In genomic region chr2:216082388-216082733, GRCh38 we compare ENCODE assay signal across 8 cellular contexts. TPM values are rescaled to one million over a fixed set of nuclear protein-coding genes. Genes with fewer than 3 reads are reported as not detected.
DNase-seq lines count a peak whose midpoint lies in the region; ATAC-seq and TF ChIP-seq lines count a peak whose summit lies in the region.

No MANE protein-coding gene starts in this region.

- no peak for TF ChIP-seq RAD21 in IMR-90 (IDR thresholded peaks at IDR 0.05; ENCODE audit: low read length)

- peak overlapping the region; percentile 77 for H3K4me2 ChIP-seq in IMR-90 (ENCODE audit: low read depth, low read length)

- no peak overlapping the region for H2BK15ac ChIP-seq in IMR-90 (ENCODE audit: low read depth, low read length)

- in situ Hi-C loops in IMR-90 (cut with MboI; ENCODE audit: low sequenced_read_pairs): no loop called here

- H3K27ac ChIP-seq in IMR-90 (ENCODE audit: insufficient read depth, low read length): no peak overlapping the region
- no peak overlapping the region for H3K27ac ChIP-seq in mucosa of rectum (ENCODE audit: low read depth in 2 of 2, low read length in 2 of 2)

- dilution Hi-C loops in IMR-90 (cut with HindIII; ENCODE audit: low sequenced_read_pairs, unreplicated experiment): no loop called here

- H2AFZ ChIP-seq in IMR-90 (replicated peaks; ENCODE audit: low read length, poor library complexity): peak overlapping the region; percentile 100

- DNase-seq in BJ (ENCODE audit: low read depth) (no peak), IMR-90 (no peak), mucosa of descending colon (no peak), EL (no peak)

- intact Hi-C loops in IMR-90 (cut with micrococcal nuclease): no loop called here
- intact Hi-C loops in mucosa of descending colon (cut with DNase I, micrococcal nuclease): no loop called here

- H2BK20ac ChIP-seq in IMR-90 (ENCODE audit: low read depth, low read length): no peak overlapping the region

- 0 out of 2 replicates have a peak overlapping the region, but pooled peaks have one; percentile 16 for H3K4ac ChIP-seq in IMR-90 (ENCODE audit: low read depth, low read length)

- TF ChIP-seq CTCF in BJ (IDR thresholded peaks at IDR 0.05; ENCODE audit: insufficient read depth, low read depth, low read length): no peak
- TF ChIP-seq CTCF in IMR-90 (conservative IDR thresholded peaks at IDR 0.05; ENCODE audit: low read depth, low read length): no peak
- no peak for TF ChIP-seq CTCF in brain (conservative IDR thresholded peaks at IDR 0.05)
- TF ChIP-seq CTCF in mucosa of descending colon (IDR thresholded peaks at IDR 0.05): no peak

- H2AK5ac ChIP-seq in IMR-90 (ENCODE audit: low read depth, low read length): no peak overlapping the region

- H3K4me1 Mint-ChIP-seq in brain: peaks cover 86% of the 10 kb centered on the region

- BruUV-seq in IMR-90 (replicated peaks; lab: Mats Ljungman, UMichigan): no TSS peak

- no peak overlapping the region for H4K91ac ChIP-seq in IMR-90 (ENCODE audit: insufficient read depth, low read depth, low read length)

- H3K36me3 Mint-ChIP-seq in brain: peaks cover 16% of the 10 kb centered on the region

- peak overlapping the region; percentile 92 to 99 (median 97) for H3K4me3 Mint-ChIP-seq in brain

- H3K4me3 ChIP-seq in BJ (ENCODE audit: low read depth, low read length) (peak overlapping the region; percentile 61; the same call in 1 of the 2 replicates), IMR-90 (ENCODE audit: insufficient read depth, low read depth, low read length) (peak overlapping the region; percentile 95), mucosa of rectum (ENCODE audit: low read length in 2 of 2) (peak overlapping the region; percentile 87 to 96), mucosa of descending colon (no peak overlapping the region)

- no peak overlapping the region for H2BK5ac ChIP-seq in IMR-90 (ENCODE audit: low read depth, low read length, poor library complexity, severe bottlenecking)

- H4K5ac ChIP-seq in IMR-90 (ENCODE audit: low read depth, low read length): no peak overlapping the region

- peaks cover 15% of the 10 kb centered on the region for H3K27me3 Mint-ChIP-seq in brain

- 0 out of 2 replicates have a peak overlapping the region, but pooled peaks have one; percentile 22 for H3K14ac ChIP-seq in IMR-90 (replicated peaks; ENCODE audit: low read depth, low read length)

- H3K79me1 ChIP-seq in IMR-90 (ENCODE audit: low read depth in 1 of 2, low read length in 2 of 2): peaks cover 3 to 16% of the 10 kb centered on the region in 2 experiments; a peak in 3 of 4 replicates

- TF ChIP-seq POLR2A in IMR-90 (IDR thresholded peaks at IDR 0.05; ENCODE audit: low read depth, low read length): no peak

- H3K9ac ChIP-seq in IMR-90 (ENCODE audit: low read depth, low read length): no peak overlapping the region
- peak overlapping the region; percentile 59 to 68 for H3K9ac ChIP-seq in mucosa of rectum (ENCODE audit: low read depth in 1 of 2, low read length in 2 of 2)

- no peak overlapping the region for H3K56ac ChIP-seq in IMR-90 (ENCODE audit: extremely low read depth, insufficient read depth, low read length)

- no peaks in the 10 kb centered on the region for H3K27me3 ChIP-seq in BJ (ENCODE audit: control insufficient read depth, insufficient read depth, low read length)
- no peaks in the 10 kb centered on the region for H3K27me3 ChIP-seq in IMR-90 (ENCODE audit: control insufficient read depth, insufficient read depth, low read length)
- H3K27me3 ChIP-seq in mucosa of rectum (ENCODE audit: control insufficient read depth in 2 of 2, insufficient read depth in 2 of 2, low read length in 2 of 2): no peaks in the 10 kb centered on the region

- no CpG with 5 or more reads among the region's 7 CpGs for WGBS in IMR-90 (ENCODE audit: extremely low coverage in 2 of 2, insufficient read length in 1 of 2), 2 experiments

- H3K18ac ChIP-seq in IMR-90 (ENCODE audit: low read depth, low read length): no peak overlapping the region

- no peaks in the 10 kb centered on the region for H4K20me1 ChIP-seq in IMR-90 (ENCODE audit: insufficient read depth, low read length)

- no peaks in the 10 kb centered on the region for H3K9me3 ChIP-seq in IMR-90 (ENCODE audit: control insufficient read depth, insufficient read depth, low read length)
- H3K9me3 ChIP-seq in mucosa of rectum (ENCODE audit: control insufficient read depth in 2 of 2, low read length in 2 of 2): no peaks in the 10 kb centered on the region
- H3K9me3 ChIP-seq in mucosa of descending colon: no peaks in the 10 kb centered on the region

- POLR2A ChIA-PET in BJ (lab: Charles Lee) (interaction anchor here (0.6 kb wide), 1 partner anchor 254 kb away, joined by 5 read pairs; no protein-coding TSS in a partner anchor), IMR-90 (lab: Charles Lee; ENCODE audit: unreplicated experiment) (no interaction called here)

- no peaks in the 10 kb centered on the region for H3K36me3 ChIP-seq in BJ (ENCODE audit: control insufficient read depth, insufficient read depth, low read length)
- no peaks in the 10 kb centered on the region for H3K36me3 ChIP-seq in IMR-90 (ENCODE audit: control insufficient read depth, insufficient read depth, low read length)
- no peaks in the 10 kb centered on the region for H3K36me3 ChIP-seq in mucosa of rectum (ENCODE audit: control insufficient read depth in 2 of 2, insufficient read depth in 2 of 2, low read length in 2 of 2)
- no peaks in the 10 kb centered on the region for H3K36me3 ChIP-seq in mucosa of descending colon (ENCODE audit: low read depth)

- H2AK9ac ChIP-seq in IMR-90 (replicated peaks; ENCODE audit: low read depth, low read length, poor library complexity): peak overlapping the region; percentile 12

- H4K8ac ChIP-seq in IMR-90 (ENCODE audit: low read depth in 2 of 2, low read length in 2 of 2): peak overlapping the region in 1 of 2 experiments; percentile 38; a peak in 1 of 4 replicates

- H3K4me1 ChIP-seq in IMR-90 (ENCODE audit: control insufficient read depth, insufficient read depth, low read length) (0 out of 2 replicates have a peak, but pooled peaks cover 2% of the 10 kb centered on the region), mucosa of rectum (ENCODE audit: control insufficient read depth in 2 of 2, insufficient read depth in 2 of 2, low read length in 2 of 2) (peaks cover 11% of the 10 kb centered on the region in 2 donors), mucosa of descending colon (ENCODE audit: low read depth) (peaks cover 10% of the 10 kb centered on the region)

- H3K9me1 ChIP-seq in IMR-90 (ENCODE audit: insufficient read depth, low read length): peaks cover 11% of the 10 kb centered on the region

- peak overlapping the region; percentile 35 for H3K23ac ChIP-seq in IMR-90 (ENCODE audit: low read depth, low read length)

- ATAC-seq in IMR-90 (ENCODE audit: low read depth) (no peak), mucosa of descending colon (no peak), GM19351 (IDR thresholded peaks at IDR 0.05; ENCODE audit: unreplicated experiment) (no peak), HG03432 (IDR thresholded peaks at IDR 0.05; ENCODE audit: unreplicated experiment) (no peak)

- no peak overlapping the region for H2BK120ac ChIP-seq in IMR-90 (ENCODE audit: low read depth, low read length)

- H3K9me3 Mint-ChIP-seq in brain: no peaks in the 10 kb centered on the region

- CTCF ChIA-PET in BJ (lab: Yijun Ruan, JAX): no interaction called here
- CTCF ChIA-PET in IMR-90 (lab: Yijun Ruan, JAX): interaction anchor here (0.6 to 1.3 kb wide), 2 partner anchors 22 to 60 kb away, joined by 3 to 4 read pairs; no protein-coding TSS in a partner anchor

- peak overlapping the region; percentile 97 to 99 (median 99) for H3K27ac Mint-ChIP-seq in brain

TF ChIP-seq in IMR-90, 13 proteins besides CTCF, POLR2A, EP300 and RAD21 (continues in another document):
- TF ChIP-seq SMC3 (IDR thresholded peaks at IDR 0.05; ENCODE audit: low read depth, low read length) (no peak), RFX5 (IDR thresholded peaks at IDR 0.05; ENCODE audit: low read depth, low read length) (no peak), MAFK (IDR thresholded peaks at IDR 0.05; ENCODE audit: low read depth, low read length) (no peak), CEBPB (IDR thresholded peaks at IDR 0.05; ENCODE audit: low read depth, low read length) (no peak), RCOR1 (IDR thresholded peaks at IDR 0.05; ENCODE audit: insufficient replicate concordance, low read length) (no peak)
- TF ChIP-seq, protein P1, sequence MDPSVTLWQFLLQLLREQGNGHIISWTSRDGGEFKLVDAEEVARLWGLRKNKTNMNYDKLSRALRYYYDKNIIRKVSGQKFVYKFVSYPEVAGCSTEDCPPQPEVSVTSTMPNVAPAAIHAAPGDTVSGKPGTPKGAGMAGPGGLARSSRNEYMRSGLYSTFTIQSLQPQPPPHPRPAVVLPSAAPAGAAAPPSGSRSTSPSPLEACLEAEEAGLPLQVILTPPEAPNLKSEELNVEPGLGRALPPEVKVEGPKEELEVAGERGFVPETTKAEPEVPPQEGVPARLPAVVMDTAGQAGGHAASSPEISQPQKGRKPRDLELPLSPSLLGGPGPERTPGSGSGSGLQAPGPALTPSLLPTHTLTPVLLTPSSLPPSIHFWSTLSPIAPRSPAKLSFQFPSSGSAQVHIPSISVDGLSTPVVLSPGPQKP (IDR thresholded peaks at IDR 0.05; ENCODE audit: borderline replicate concordance, low read depth, low read length): no peak

RNA-seq across cellular contexts. Expression of gene TMEM169, which starts 0.6 kb away (rescaled TPM):
- polyA plus RNA-seq in BJ (2011; rRNA removed): 0.05 and 0.10 TPM in 2 replicates
- polyA minus RNA-seq in BJ (2011; rRNA and poly(A)+ RNA removed): 0.21 and 0.28 TPM in 2 replicates
- 0.54 and 0.83 TPM in 2 replicates for total RNA-seq in IMR-90 (2012; rRNA removed)
- polyA plus RNA-seq in IMR-90 (2012; rRNA removed): 0.15 and 0.17 TPM in 2 replicates
- polyA plus RNA-seq in IMR-90 (2012; cell fraction: cytosol; rRNA removed): 0.05 and 0.13 TPM in 2 replicates
- polyA plus RNA-seq in IMR-90 (2012; cell fraction: nucleus; rRNA removed; ENCODE audit: low replicate concordance): 0.18 and 0.20 TPM in 2 replicates
- 8.2 TPM for polyA plus RNA-seq in brain (ENCODE audit: insufficient read depth, low read depth, low replicate concordance)
- total RNA-seq in mucosa of descending colon: under 1 TPM; 0.29 to 0.76 (median 0.39) TPM

RNA-seq across cellular contexts. Expression of gene PECR, which starts 0.8 kb away (rescaled TPM):
- polyA plus RNA-seq in BJ (2011; rRNA removed) (5.6 and 9.0 TPM in 2 replicates), IMR-90 (2012; rRNA removed) (11.4 and 12.8 TPM in 2 replicates), brain (ENCODE audit: insufficient read depth, low read depth, low replicate concordance) (12.4 TPM)
- polyA minus RNA-seq in BJ (2011; rRNA and poly(A)+ RNA removed): 2.3 and 3.6 TPM in 2 replicates
- total RNA-seq in IMR-90 (2012; rRNA removed) (13.3 and 17.7 TPM in 2 replicates), mucosa of descending colon (10 to 100 TPM; 19.6 to 31.8 (median 28.8) TPM)
- polyA plus RNA-seq in IMR-90 (2012; cell fraction: cytosol; rRNA removed): 2.6 and 5.5 TPM in 2 replicates
- polyA plus RNA-seq in IMR-90 (2012; cell fraction: nucleus; rRNA removed; ENCODE audit: low replicate concordance): 2.3 and 5.3 TPM in 2 replicates

RNA-seq across cellular contexts. Expression of gene XRCC5, which starts 26.8 kb away (rescaled TPM):
- polyA plus RNA-seq in BJ (2011; rRNA removed): 252 and 345 TPM in 2 replicates
- polyA minus RNA-seq in BJ (2011; rRNA and poly(A)+ RNA removed): 231 and 239 TPM in 2 replicates
- 352 and 509 TPM in 2 replicates for total RNA-seq in IMR-90 (2012; rRNA removed)
- 144 and 156 TPM in 2 replicates for polyA plus RNA-seq in IMR-90 (2012; rRNA removed)
- polyA plus RNA-seq in IMR-90 (2012; cell fraction: cytosol; rRNA removed): 103 and 426 TPM in 2 replicates
- polyA plus RNA-seq in IMR-90 (2012; cell fraction: nucleus; rRNA removed; ENCODE audit: low replicate concordance): 65.1 and 146 TPM in 2 replicates
- 271 TPM for polyA plus RNA-seq in brain (ENCODE audit: insufficient read depth, low read depth, low replicate concordance)
- total RNA-seq in mucosa of descending colon: 100 to 1,000 TPM; 169 to 207 (median 175) TPM
